Comparison of ENCODE assay signal across 16 cellular contexts in genomic region chr21:44049606-44050005, GRCh38. TPM values are rescaled to one million over a fixed set of nuclear protein-coding genes. Genes with fewer than 3 reads are reported as not detected.
DNase-seq lines count a peak whose midpoint lies in the region; ATAC-seq and TF ChIP-seq lines count a peak whose summit lies in the region.
"Had no signal": no experiment of that assay in that cellular context is flagged by ENCODE, and none has a peak within 500 bp of the region (broad histone marks: within the 10 kb centered on the region; RNA-seq: fewer than 3 reads in every experiment).

No MANE protein-coding gene starts in this region.

- peak overlapping the region; percentile 28 for H3K27ac Mint-ChIP-seq in activated naive CD8-positive, alpha-beta T cell treated with anti-CD3 and anti-CD28 coated beads, Interleukin-2, amount 10 ng/mL, durations not matched to agents 7 days and 5 days
- no peak overlapping the region for H3K27ac Mint-ChIP-seq in activated naive CD8-positive, alpha-beta T cell treated with anti-CD3 and anti-CD28 coated beads for 36 hours
- H3K27ac Mint-ChIP-seq in naive thymus-derived CD8-positive, alpha-beta T cell: peak overlapping the region in 7 of 10 donors; percentile 22 to 81 (median 53)
- H3K27ac Mint-ChIP-seq: activated CD4-positive, alpha-beta T cell treated with anti-CD3 and anti-CD28 coated beads, Interleukin-2, amount 10 ng/mL, durations not matched to agents 7 days and 5 days had no signal

- no peak overlapping the region for H3K4me3 ChIP-seq in coronary artery
- H3K4me3 ChIP-seq: esophagus squamous epithelium, pancreas, Peyer's patch, thoracic aorta had no signal

- POLR2A ChIA-PET in activated naive CD8-positive, alpha-beta T cell treated with anti-CD3 and anti-CD28 coated beads, Interleukin-2, amount 10 ng/mL, durations not matched to agents 7 days and 5 days (lab: Charles Lee): no interaction called here
- POLR2A ChIA-PET in naive thymus-derived CD8-positive, alpha-beta T cell (lab: Charles Lee): no interaction called here

- no peak for TF ChIP-seq CTCF in coronary artery (IDR thresholded peaks at IDR 0.05)

- no peak for ATAC-seq in activated naive CD8-positive, alpha-beta T cell treated with anti-CD3 and anti-CD28 coated beads, Interleukin-2, amount 10 ng/mL, durations not matched to agents 7 days and 5 days (ENCODE audit: low read depth)
- ATAC-seq in naive thymus-derived CD8-positive, alpha-beta T cell: no peak
- ATAC-seq in left cardiac atrium: no peak
- ATAC-seq: pancreas had no signal

- H3K4me1 Mint-ChIP-seq in activated naive CD8-positive, alpha-beta T cell treated with anti-CD3 and anti-CD28 coated beads, Interleukin-2, amount 10 ng/mL, durations not matched to agents 7 days and 5 days: peaks cover 12% of the 10 kb centered on the region
- H3K4me1 Mint-ChIP-seq in activated naive CD8-positive, alpha-beta T cell treated with anti-CD3 and anti-CD28 coated beads for 36 hours: peaks cover 14% of the 10 kb centered on the region
- peaks cover 16 to 56% (median 24%) of the 10 kb centered on the region in 4 donors for H3K4me1 Mint-ChIP-seq in naive thymus-derived CD8-positive, alpha-beta T cell

- H3K4me3 Mint-ChIP-seq in activated naive CD8-positive, alpha-beta T cell treated with anti-CD3 and anti-CD28 coated beads, Interleukin-2, amount 10 ng/mL, durations not matched to agents 7 days and 5 days: no peak overlapping the region
- H3K4me3 Mint-ChIP-seq in activated naive CD8-positive, alpha-beta T cell treated with anti-CD3 and anti-CD28 coated beads for 36 hours: no peak overlapping the region
- no peak overlapping the region for H3K4me3 Mint-ChIP-seq in naive thymus-derived CD8-positive, alpha-beta T cell
- H3K4me3 Mint-ChIP-seq: activated CD4-positive, alpha-beta T cell treated with anti-CD3 and anti-CD28 coated beads, Interleukin-2, amount 10 ng/mL, durations not matched to agents 7 days and 5 days had no signal

- no peak overlapping the region for H3K27ac ChIP-seq in coronary artery
- H3K27ac ChIP-seq: esophagus squamous epithelium, Peyer's patch, thoracic aorta had no signal

- intact Hi-C loops in left cardiac atrium (cut with DNase I): no loop called here

- peaks cover 17% of the 10 kb centered on the region for H3K36me3 Mint-ChIP-seq in activated naive CD8-positive, alpha-beta T cell treated with anti-CD3 and anti-CD28 coated beads, Interleukin-2, amount 10 ng/mL, durations not matched to agents 7 days and 5 days
- peaks cover 20% of the 10 kb centered on the region for H3K36me3 Mint-ChIP-seq in activated naive CD8-positive, alpha-beta T cell treated with anti-CD3 and anti-CD28 coated beads for 36 hours
- peaks cover 0 to 72% (median 5%) of the 10 kb centered on the region in 3 donors for H3K36me3 Mint-ChIP-seq in naive thymus-derived CD8-positive, alpha-beta T cell

- no peaks in the 10 kb centered on the region for H3K27me3 Mint-ChIP-seq in activated naive CD8-positive, alpha-beta T cell treated with anti-CD3 and anti-CD28 coated beads, Interleukin-2, amount 10 ng/mL, durations not matched to agents 7 days and 5 days
- no peaks in the 10 kb centered on the region for H3K27me3 Mint-ChIP-seq in activated naive CD8-positive, alpha-beta T cell treated with anti-CD3 and anti-CD28 coated beads for 36 hours
- H3K27me3 Mint-ChIP-seq in naive thymus-derived CD8-positive, alpha-beta T cell: no peaks in the 10 kb centered on the region
- H3K27me3 Mint-ChIP-seq: activated CD4-positive, alpha-beta T cell treated with anti-CD3 and anti-CD28 coated beads, Interleukin-2, amount 10 ng/mL, durations not matched to agents 7 days and 5 days had no signal

- DNase-seq in activated naive CD8-positive, alpha-beta T cell treated with anti-CD3 and anti-CD28 coated beads, Interleukin-2, amount 10 ng/mL, durations not matched to agents 7 days and 5 days: no peak
- no peak for DNase-seq in activated naive CD8-positive, alpha-beta T cell treated with anti-CD3 and anti-CD28 coated beads for 36 hours
- DNase-seq in coronary artery (ENCODE audit: low spot score): peak; percentile 57
- no peak for DNase-seq in naive thymus-derived CD8-positive, alpha-beta T cell
- no peak for DNase-seq in SIG-M5 treated with dmso at 0.1 percent for 504 hours (lab: John Stamatoyannopoulos, UW; ENCODE audit: unreplicated experiment)
- DNase-seq in effector CD4-positive, alpha-beta T cell: no peak
- no peak for DNase-seq in left cardiac atrium
- DNase-seq in NCI-H748 treated with DMSO at 0.1 percent for 48 hours (lab: John Stamatoyannopoulos, UW): no peak
- DNase-seq: activated CD4-positive, alpha-beta T cell treated with anti-CD3 and anti-CD28 coated beads, Interleukin-2, amount 10 ng/mL, durations not matched to agents 7 days and 5 days; activated gamma-delta T cell treated with Interleukin-2 at 50 U/mL for 16 hours; esophagus squamous epithelium; NCI-H1694 treated with DMSO at 0.1 percent for 48 hours; Peyer's patch; SW 1271 had no signal

- H3K9me3 Mint-ChIP-seq in activated naive CD8-positive, alpha-beta T cell treated with anti-CD3 and anti-CD28 coated beads, Interleukin-2, amount 10 ng/mL, durations not matched to agents 7 days and 5 days: no peaks in the 10 kb centered on the region
- H3K9me3 Mint-ChIP-seq in activated naive CD8-positive, alpha-beta T cell treated with anti-CD3 and anti-CD28 coated beads for 36 hours: no peaks in the 10 kb centered on the region
- H3K9me3 Mint-ChIP-seq in naive thymus-derived CD8-positive, alpha-beta T cell: no peaks in the 10 kb centered on the region
- H3K9me3 Mint-ChIP-seq: activated CD4-positive, alpha-beta T cell treated with anti-CD3 and anti-CD28 coated beads, Interleukin-2, amount 10 ng/mL, durations not matched to agents 7 days and 5 days had no signal

RNA-seq across cellular contexts. Expression of gene TRAPPC10, which starts 37.5 kb away (rescaled TPM):
- 10 to 100 TPM; 77.9 to 82.7 TPM for total RNA-seq in activated naive CD8-positive, alpha-beta T cell treated with anti-CD3 and anti-CD28 coated beads, Interleukin-2, amount 10 ng/mL, durations not matched to agents 7 days and 5 days
- 10 to 100 TPM; 42.4 to 44.4 TPM for total RNA-seq in activated naive CD8-positive, alpha-beta T cell treated with anti-CD3 and anti-CD28 coated beads for 36 hours
- 100 to 1,000 TPM in 1 of 2 experiments, 10 to 100 TPM in 1; 97.3 to 107 TPM for total RNA-seq in naive thymus-derived CD8-positive, alpha-beta T cell
- polyA plus RNA-seq in naive thymus-derived CD8-positive, alpha-beta T cell: 10 to 100 TPM; 17.7 to 33.1 (median 22.8) TPM
- total RNA-seq in left cardiac atrium: 10 to 100 TPM; 17.0 to 24.9 TPM

RNA-seq across cellular contexts. Expression of gene PWP2, which starts 57.6 kb away (rescaled TPM):
- 10 to 100 TPM in 1 of 2 experiments, 1 to 10 TPM in 1; 4.5 to 12.2 TPM for total RNA-seq in activated naive CD8-positive, alpha-beta T cell treated with anti-CD3 and anti-CD28 coated beads, Interleukin-2, amount 10 ng/mL, durations not matched to agents 7 days and 5 days
- 10 to 100 TPM; 12.7 to 14.5 TPM for total RNA-seq in activated naive CD8-positive, alpha-beta T cell treated with anti-CD3 and anti-CD28 coated beads for 36 hours
- total RNA-seq in naive thymus-derived CD8-positive, alpha-beta T cell: 10 to 100 TPM in 1 of 2 experiments, 1 to 10 TPM in 1; 9.0 to 12.4 TPM
- 10 to 100 TPM in 1 of 3 donors, 1 to 10 TPM in 2; 6.2 to 12.6 (median 6.3) TPM for polyA plus RNA-seq in naive thymus-derived CD8-positive, alpha-beta T cell
- total RNA-seq in left cardiac atrium: 1 to 10 TPM; 1.2 to 7.0 TPM
